Comparison of ENCODE assay signal across 8 cellular contexts in genomic region chr2:75710220-75710576, GRCh38. TPM values are rescaled to one million over a fixed set of nuclear protein-coding genes. Genes with fewer than 3 reads are reported as not detected.
DNase-seq lines count a peak whose midpoint lies in the region; TF ChIP-seq lines count a peak whose summit lies in the region.

No MANE protein-coding gene starts in this region.

- no peak for DNase-seq in H9
- no peak for DNase-seq in RWPE1 (ENCODE audit: low spot score)
- DNase-seq in fibroblast of mammary gland (ENCODE audit: low read depth), result no peak
- DNase-seq in retinal pigment epithelial cell (ENCODE audit: low read depth), result no peak
- no peak for DNase-seq in ecto neural progenitor cell (ENCODE audit: low spot score)
- no peak for DNase-seq in NCI-H2081 (lab: John Stamatoyannopoulos, UW)
- no peak for DNase-seq in stimulated activated CD4-positive, alpha-beta T cell treated with anti-CD3 and anti-CD28 coated beads, Interleukin-4, amount 100 ng/mL, for 1 hour

- H3K23me2 ChIP-seq in H9 (ENCODE audit: insufficient read length, low read depth, low read length, poor library complexity, severe bottlenecking), result peaks cover 3% of the 10 kb centered on the region

- no peaks in the 10 kb centered on the region for H3K9me2 ChIP-seq in DOHH2 (replicated peaks; ENCODE audit: control insufficient read depth, low read length)

- H3K27me3 ChIP-seq in DOHH2 (ENCODE audit: control insufficient read depth, low read length) (peaks cover 4% of the 10 kb centered on the region; the same call in 1 of the 2 replicates), H9 (ENCODE audit: insufficient read depth, low read length) (no peaks in the 10 kb centered on the region)

- H3K56ac ChIP-seq in H9 (ENCODE audit: insufficient read length, low read depth, low read length), result no peak overlapping the region

- CTCF ChIA-PET in RWPE1 (lab: Yijun Ruan, JAX), result interaction anchor here (0.6 kb wide), 2 partner anchors 14 to 1135 kb away, joined by 3 read pairs; no protein-coding TSS in a partner anchor

- H3F3A ChIP-seq in DOHH2 (ENCODE audit: control insufficient read depth, insufficient read depth), result peaks cover 5% of the 10 kb centered on the region

- H2BK120ac ChIP-seq in H9 (ENCODE audit: low read depth, low read length, poor library complexity, severe bottlenecking), result no peak overlapping the region

- no peak overlapping the region for H3T11ph ChIP-seq in H9 (ENCODE audit: low read length)

- H2AFZ ChIP-seq in H9 (ENCODE audit: low read length), result no peak overlapping the region

- H3K36me3 Mint-ChIP-seq in H9 (ENCODE audit: insufficient read depth in 1 of 3, low read depth in 3 of 3), result peaks cover 5 to 15% (median 15%) of the 10 kb centered on the region in 3 experiments

- no peak overlapping the region for H2AK5ac ChIP-seq in H9 (ENCODE audit: insufficient read length, low read length)

- no peak overlapping the region for H4K5ac ChIP-seq in H9 (ENCODE audit: insufficient read length, low read depth, low read length)

- H3K36me3 ChIP-seq in DOHH2 (ENCODE audit: control insufficient read depth, low read length), result peaks cover 21% of the 10 kb centered on the region

- peaks cover 0 to 2% of the 10 kb centered on the region in 2 experiments; a peak in 2 of 5 replicates for H3K9me3 Mint-ChIP-seq in H9

- H3K27ac Mint-ChIP-seq in H9, result peak overlapping the region; percentile 83 to 92 (median 92); a peak in 6 of 7 replicates

- no peak overlapping the region for H2BK5ac ChIP-seq in H9 (ENCODE audit: insufficient read length, low read length)

- H3K4me3 ChIP-seq in DOHH2 (ENCODE audit: low read length), result peak overlapping the region; percentile 79
- H3K4me3 ChIP-seq in fibroblast of mammary gland (ENCODE audit: control insufficient read depth, low read depth, low read length), result peak overlapping the region; percentile 67
- H3K4me3 ChIP-seq in retinal pigment epithelial cell (ENCODE audit: low read length), result peak overlapping the region; percentile 71

- H2BK20ac ChIP-seq in H9 (ENCODE audit: low read depth, low read length, poor library complexity, severe bottlenecking), result no peak overlapping the region

- no peak overlapping the region for H2BK12ac ChIP-seq in H9 (ENCODE audit: insufficient read length, low read depth, low read length)

- no peaks in the 10 kb centered on the region; the same call in 1 of the 2 replicates for H3K27me3 Mint-ChIP-seq in H9 (ENCODE audit: low read depth)

- TF ChIP-seq CTCF in DOHH2 (IDR thresholded peaks at IDR 0.05; ENCODE audit: low read depth, low read length, poor library complexity, severe bottlenecking) (no peak), H9 (conservative IDR thresholded peaks at IDR 0.05) (no peak), RWPE1 (conservative IDR thresholded peaks at IDR 0.05; ENCODE audit: low read depth) (no peak), fibroblast of mammary gland (conservative IDR thresholded peaks at IDR 0.05; ENCODE audit: control insufficient read depth, insufficient read depth, low read depth, low read length) (no peak), retinal pigment epithelial cell (conservative IDR thresholded peaks at IDR 0.05; ENCODE audit: low read depth, low read length) (no peak)

- peaks cover 20% of the 10 kb centered on the region for H3K4me1 ChIP-seq in DOHH2 (ENCODE audit: control insufficient read depth, low read length)
- no peaks in the 10 kb centered on the region for H3K4me1 ChIP-seq in H9 (ENCODE audit: insufficient read depth, low read length)

- H3K9me3 ChIP-seq in DOHH2 (ENCODE audit: control insufficient read depth, insufficient read depth, low read length) (no peaks in the 10 kb centered on the region), H9 (ENCODE audit: control insufficient read depth, low read depth, low read length) (no peaks in the 10 kb centered on the region)

- H3K79me1 ChIP-seq in H9 (ENCODE audit: insufficient read depth, low read depth, low read length, poor library complexity, severe bottlenecking), result no peaks in the 10 kb centered on the region

- WGBS in H9 (ENCODE audit: extremely low coverage, insufficient read length, low lambda C conversion rate), result no CpG with 5 or more reads among the region's 12 CpGs

- H3K4me1 Mint-ChIP-seq in H9, result peaks cover 13 to 18% of the 10 kb centered on the region in 2 experiments

- H3K79me2 ChIP-seq in DOHH2 (ENCODE audit: control insufficient read depth, low read length) (peaks cover 38% of the 10 kb centered on the region), H9 (ENCODE audit: insufficient read depth, low read length) (no peaks in the 10 kb centered on the region; the same call in 1 of the 2 replicates)

- H3K4me2 ChIP-seq in DOHH2 (ENCODE audit: low read length) (peak overlapping the region; percentile 94), H9 (ENCODE audit: insufficient read depth, insufficient read length, low read length) (peak overlapping the region; percentile 84)

- no peak overlapping the region for H3K23ac ChIP-seq in H9 (ENCODE audit: insufficient read length, low read depth, low read length)

- peak overlapping the region; percentile 87 for H3K18ac ChIP-seq in H9 (ENCODE audit: insufficient read length, low read depth, low read length)

- H3K4me3 Mint-ChIP-seq in H9, result peak overlapping the region; percentile 73 to 83

- H3K14ac ChIP-seq in H9 (ENCODE audit: insufficient read depth, low read length), result peak overlapping the region; percentile 94

- POLR2A ChIA-PET in RWPE1 (lab: Yijun Ruan, JAX; ENCODE audit: low non-redundant PET), result no interaction called here

- H3K9ac ChIP-seq in H9 (ENCODE audit: extremely low read depth, insufficient read length, low read length), result peak overlapping the region; percentile 79

- H3K27ac ChIP-seq in DOHH2 (ENCODE audit: low read depth, low read length), result peak overlapping the region; percentile 77
- no peak overlapping the region for H3K27ac ChIP-seq in H9 (ENCODE audit: insufficient read length, low read depth, low read length)
- H3K27ac ChIP-seq in RWPE1, result peak overlapping the region; percentile 93

- no peaks in the 10 kb centered on the region for H4K20me1 ChIP-seq in DOHH2 (ENCODE audit: control insufficient read depth, insufficient read depth, low read depth, low read length)
- no peaks in the 10 kb centered on the region for H4K20me1 ChIP-seq in H9 (ENCODE audit: control insufficient read depth, insufficient read depth, insufficient read length)

- no peak overlapping the region for H2BK15ac ChIP-seq in H9 (ENCODE audit: low read depth, low read length)

- no peak overlapping the region for H3K4ac ChIP-seq in H9 (ENCODE audit: low read depth, low read length)

- H4K8ac ChIP-seq in H9 (replicated peaks; ENCODE audit: insufficient read length, low read depth, low read length), result no peak overlapping the region

- H4K91ac ChIP-seq in H9 (ENCODE audit: insufficient read length, low read depth, low read length), result no peak overlapping the region

RNA-seq across cellular contexts. Expression of gene GCFC2, which starts 0.5 kb away (rescaled TPM):
- 17.1 and 18.3 TPM in 2 replicates for total RNA-seq in H9 (2021)
